In the genomic region with DNA sequence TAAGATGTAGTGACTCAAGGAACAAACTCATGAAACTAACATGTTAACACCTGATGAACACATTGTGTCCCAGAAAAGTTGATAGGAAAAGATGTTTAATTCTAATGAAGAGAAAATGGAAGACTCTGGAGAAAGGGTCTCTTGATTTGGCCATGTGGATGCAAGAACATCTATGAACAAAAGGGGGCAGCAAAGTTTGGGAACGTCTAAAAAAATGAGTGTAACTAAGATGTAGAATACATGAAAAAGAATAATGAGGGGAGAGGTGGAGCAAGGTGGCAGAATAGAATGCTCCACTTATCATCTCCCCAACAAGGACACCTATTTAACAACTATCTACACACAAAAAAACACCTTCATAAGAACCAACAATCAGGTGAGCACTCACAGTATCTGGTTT, we compare ENCODE assay signal across 9 cellular contexts.
DNase-seq lines count a peak whose midpoint lies in the region; ATAC-seq, FAIRE-seq and TF ChIP-seq lines count a peak whose summit lies in the region.
"Had no signal": no experiment of that assay in that cellular context is flagged by ENCODE, and none has a peak within 500 bp of the region (broad histone marks: within the 10 kb centered on the region; RNA-seq: fewer than 3 reads in every experiment).

No MANE protein-coding gene starts in this region.

- no peak for TF ChIP-seq POLR2A in GM12892 (IDR thresholded peaks at IDR 0.05; ENCODE audit: low read depth, low read length)

- TF ChIP-seq CTCF in AG04449 (IDR thresholded peaks at IDR 0.05; ENCODE audit: insufficient read depth, low read length, missing control alignments): peak; percentile 19
- TF ChIP-seq CTCF in glutamatergic neuron (IDR thresholded peaks at IDR 0.05; ENCODE audit: partially characterized antibody, unreplicated experiment): peak; percentile 60

- H3K36me3 Mint-ChIP-seq in glutamatergic neuron (ENCODE audit: unreplicated experiment): no peaks in the 10 kb centered on the region
- H3K36me3 Mint-ChIP-seq in activated CD4-positive, alpha-beta memory T cell treated with anti-CD3 and anti-CD28 coated beads, Interleukin-2, amount 10 ng/mL, durations not matched to agents 7 days and 5 days (ENCODE audit: low read depth): no peaks in the 10 kb centered on the region

- POLR2A ChIA-PET in AG04449 (lab: Yijun Ruan, JAX): no interaction called here
- POLR2A ChIA-PET in activated CD4-positive, alpha-beta memory T cell treated with anti-CD3 and anti-CD28 coated beads, Interleukin-2, amount 10 ng/mL, durations not matched to agents 7 days and 5 days (lab: Charles Lee): no interaction called here

- H3K27ac Mint-ChIP-seq in glutamatergic neuron (ENCODE audit: unreplicated experiment): no peak overlapping the region
- no peak overlapping the region for H3K27ac Mint-ChIP-seq in activated CD4-positive, alpha-beta memory T cell treated with anti-CD3 and anti-CD28 coated beads, Interleukin-2, amount 10 ng/mL, durations not matched to agents 7 days and 5 days

- CTCF ChIA-PET in AG04449 (lab: Yijun Ruan, JAX): interaction anchor here (0.9 to 1.2 kb wide), 2 partner anchors 15 to 854 kb away, joined by 3 to 4 read pairs; no protein-coding TSS in a partner anchor
- CTCF ChIA-PET in activated CD4-positive, alpha-beta memory T cell treated with anti-CD3 and anti-CD28 coated beads, Interleukin-2, amount 10 ng/mL, durations not matched to agents 7 days and 5 days (lab: Charles Lee): no interaction called here

- H3K4me1 Mint-ChIP-seq in glutamatergic neuron (ENCODE audit: low read depth, unreplicated experiment): peaks cover 7% of the 10 kb centered on the region
- H3K4me1 Mint-ChIP-seq in activated CD4-positive, alpha-beta memory T cell treated with anti-CD3 and anti-CD28 coated beads, Interleukin-2, amount 10 ng/mL, durations not matched to agents 7 days and 5 days: no peaks in the 10 kb centered on the region

- H3K27me3 Mint-ChIP-seq in glutamatergic neuron (ENCODE audit: unreplicated experiment): no peaks in the 10 kb centered on the region
- H3K27me3 Mint-ChIP-seq in activated CD4-positive, alpha-beta memory T cell treated with anti-CD3 and anti-CD28 coated beads, Interleukin-2, amount 10 ng/mL, durations not matched to agents 7 days and 5 days: no peaks in the 10 kb centered on the region

- H3K9me3 Mint-ChIP-seq in glutamatergic neuron (ENCODE audit: unreplicated experiment): no peaks in the 10 kb centered on the region
- peaks cover 4% of the 10 kb centered on the region for H3K9me3 Mint-ChIP-seq in activated CD4-positive, alpha-beta memory T cell treated with anti-CD3 and anti-CD28 coated beads, Interleukin-2, amount 10 ng/mL, durations not matched to agents 7 days and 5 days

- H3K4me3 Mint-ChIP-seq in glutamatergic neuron (ENCODE audit: unreplicated experiment): no peak overlapping the region
- no peak overlapping the region for H3K4me3 Mint-ChIP-seq in activated CD4-positive, alpha-beta memory T cell treated with anti-CD3 and anti-CD28 coated beads, Interleukin-2, amount 10 ng/mL, durations not matched to agents 7 days and 5 days

- peak; percentile 24 for FAIRE-seq in GM12892 (lab: Jason Lieb, UNC)

- peak; percentile 65; the same call in 2 of the 3 replicates for ATAC-seq in SK-N-SH treated with all-trans-retinoic acid at 6 μM for 48 hours

- DNase-seq in AG04449 (ENCODE audit: low read depth, low spot score) (no peak), GM12892 (ENCODE audit: insufficient read length) (no peak), glutamatergic neuron (no peak), NCI-H774 (lab: John Stamatoyannopoulos, UW) (no peak)
- no peak for DNase-seq in activated CD4-positive, alpha-beta T cell treated with anti-CD3 and anti-CD28 coated beads for 48 hours
- DNase-seq in stimulated activated CD4-positive, alpha-beta T cell treated with anti-CD3 and anti-CD28 coated beads, Interleukin-2, amount 100 ng/mL, for 48 hours: no peak
- DNase-seq in activated CD4-positive, alpha-beta memory T cell treated with anti-CD3 and anti-CD28 coated beads, Interleukin-2, amount 10 ng/mL, durations not matched to agents 7 days and 5 days: no peak
- DNase-seq: retina had no signal

- H3K4me3 ChIP-seq in AG04449 (ENCODE audit: low read depth, low read length): no peak overlapping the region

TF ChIP-seq in SK-N-SH treated with all-trans-retinoic acid at 6 μM for 48 hours, 23 proteins besides CTCF, POLR2A, EP300 and RAD21:
- no peak for TF ChIP-seq CSDC2 (CRISPR knock-in tag; IDR thresholded peaks at IDR 0.05)
- TF ChIP-seq ZFP3 (CRISPR knock-in tag; IDR thresholded peaks at IDR 0.05): no peak
- TF ChIP-seq, protein P1, sequence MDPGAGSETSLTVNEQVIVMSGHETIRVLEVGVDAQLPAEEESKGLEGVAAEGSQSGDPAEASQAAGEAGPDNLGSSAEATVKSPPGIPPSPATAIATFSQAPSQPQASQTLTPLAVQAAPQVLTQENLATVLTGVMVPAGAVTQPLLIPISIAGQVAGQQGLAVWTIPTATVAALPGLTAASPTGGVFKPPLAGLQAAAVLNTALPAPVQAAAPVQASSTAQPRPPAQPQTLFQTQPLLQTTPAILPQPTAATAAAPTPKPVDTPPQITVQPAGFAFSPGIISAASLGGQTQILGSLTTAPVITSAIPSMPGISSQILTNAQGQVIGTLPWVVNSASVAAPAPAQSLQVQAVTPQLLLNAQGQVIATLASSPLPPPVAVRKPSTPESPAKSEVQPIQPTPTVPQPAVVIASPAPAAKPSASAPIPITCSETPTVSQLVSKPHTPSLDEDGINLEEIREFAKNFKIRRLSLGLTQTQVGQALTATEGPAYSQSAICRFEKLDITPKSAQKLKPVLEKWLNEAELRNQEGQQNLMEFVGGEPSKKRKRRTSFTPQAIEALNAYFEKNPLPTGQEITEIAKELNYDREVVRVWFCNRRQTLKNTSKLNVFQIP (CRISPR knock-in tag; IDR thresholded peaks at IDR 0.05; ENCODE audit: borderline replicate concordance, low read depth): no peak
- TF ChIP-seq ZNF565 (CRISPR knock-in tag; conservative IDR thresholded peaks at IDR 0.05; ENCODE audit: low read depth): no peak
- no peak for TF ChIP-seq GLIS3 (CRISPR knock-in tag; IDR thresholded peaks at IDR 0.05)
- TF ChIP-seq ISL1 (CRISPR knock-in tag; IDR thresholded peaks at IDR 0.05): no peak
- TF ChIP-seq ZNF70 (CRISPR knock-in tag; IDR thresholded peaks at IDR 0.05): no peak
